Comparison of ENCODE assay signal across 8 cellular contexts in the genomic region with DNA sequence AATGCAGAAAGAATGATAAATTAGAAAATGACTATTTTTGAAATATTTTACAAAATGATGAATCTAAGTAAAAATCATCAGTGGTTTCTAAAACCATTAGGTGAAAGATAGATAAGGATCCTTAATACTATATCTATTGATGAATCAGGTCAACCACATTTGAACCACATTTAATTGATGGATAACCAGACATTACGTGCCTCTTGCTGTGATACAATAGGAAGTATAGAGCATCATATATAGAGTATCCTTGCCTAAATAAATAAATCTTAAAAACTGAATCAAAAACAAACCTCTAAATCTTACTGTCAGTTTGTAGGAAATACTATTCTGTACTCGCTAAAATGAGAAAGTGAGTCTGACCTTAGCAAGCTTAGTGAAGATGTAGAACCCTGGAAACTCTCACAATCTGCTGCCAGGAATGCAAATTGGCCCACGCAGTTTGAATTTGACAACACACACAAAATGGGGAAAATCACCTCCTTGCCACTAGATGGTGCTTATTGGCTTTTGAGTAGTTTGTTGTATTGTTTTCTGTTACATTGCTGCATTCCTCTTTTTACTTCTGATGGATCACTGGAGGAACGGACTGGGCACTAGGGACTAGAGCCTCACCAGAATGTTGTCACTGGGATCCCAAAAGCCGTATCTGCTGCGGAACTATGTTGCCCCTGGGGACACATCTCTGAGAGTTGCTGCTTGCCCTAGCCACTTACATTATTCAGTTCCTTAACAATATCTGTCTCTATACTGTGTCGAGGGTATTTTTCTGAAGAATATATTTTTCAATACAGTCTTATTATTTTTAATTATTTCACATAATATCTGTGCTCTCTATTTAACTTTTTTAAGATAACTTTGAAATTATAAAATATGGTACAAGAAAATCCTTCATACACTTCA. TPM values are rescaled to one million over a fixed set of nuclear protein-coding genes. Genes with fewer than 3 reads are reported as not detected.
A peak's percentile ranks its signal among the peaks of the same experiment; 100 is the strongest.
DNase-seq lines count a peak whose midpoint lies in the region; ATAC-seq lines count a peak whose summit lies in the region.

No MANE protein-coding gene starts in this region.

- no peaks in the 10 kb centered on the region for H3K27me3 Mint-ChIP-seq in activated T-cell treated with anti-CD3 and anti-CD28 coated beads, Interleukin-2, amount 50 U/mL, for 72 hours (ENCODE audit: low read depth)

- intact Hi-C loops in posterior cingulate gyrus (cut with DNase I): no loop called here

- no peak overlapping the region for H3K4me3 Mint-ChIP-seq in activated T-cell treated with anti-CD3 and anti-CD28 coated beads, Interleukin-2, amount 50 U/mL, for 72 hours

- no peak overlapping the region for H3K27ac Mint-ChIP-seq in activated T-cell treated with anti-CD3 and anti-CD28 coated beads, Interleukin-2, amount 50 U/mL, for 72 hours

- ATAC-seq in GM18907 (IDR thresholded peaks at IDR 0.05; ENCODE audit: unreplicated experiment) (peak; percentile 91), HG03175 (IDR thresholded peaks at IDR 0.05; ENCODE audit: unreplicated experiment) (peak; percentile 83)
- ATAC-seq in activated T-cell treated with anti-CD3 and anti-CD28 coated beads, Interleukin-2, amount 50 U/mL, for 72 hours (replicated peaks in 1 of 2): peak; percentile 55 to 64

- no peaks in the 10 kb centered on the region for H3K9me3 Mint-ChIP-seq in activated T-cell treated with anti-CD3 and anti-CD28 coated beads, Interleukin-2, amount 50 U/mL, for 72 hours

- no peaks in the 10 kb centered on the region for H3K4me1 Mint-ChIP-seq in activated T-cell treated with anti-CD3 and anti-CD28 coated beads, Interleukin-2, amount 50 U/mL, for 72 hours (ENCODE audit: low read depth)

- DNase-seq in DMS53 (lab: John Stamatoyannopoulos, UW) (peak; percentile 86), NCI-H460 (ENCODE audit: extremely low read depth, low read depth) (peak; percentile 54), iPS-NIHi11 (ENCODE audit: low spot score) (peak; percentile 70), stromal cell of bone marrow (ENCODE audit: low read depth) (peak; percentile 57), posterior cingulate gyrus (no peak)
- peak; percentile 12 to 28 for DNase-seq in activated T-cell treated with anti-CD3 and anti-CD28 coated beads, Interleukin-2, amount 50 U/mL, for 72 hours

- peaks cover 0 to 3% of the 10 kb centered on the region in 2 donors for H3K36me3 Mint-ChIP-seq in activated T-cell treated with anti-CD3 and anti-CD28 coated beads, Interleukin-2, amount 50 U/mL, for 72 hours (ENCODE audit: insufficient read depth in 2 of 2)

RNA-seq across cellular contexts. Expression of a gene that starts 25.4 kb away (rescaled TPM):
- total RNA-seq in NCI-H460 (2014; rRNA removed; shearing (Covaris generic)): 33.2 and 35.8 TPM in 2 replicates
- polyA plus RNA-seq in NCI-H460 (2014; cell fraction: nucleus; rRNA removed): 5.0 and 7.1 TPM in 2 replicates
- 10 to 100 TPM; 43.4 to 58.0 TPM for total RNA-seq in activated T-cell treated with anti-CD3 and anti-CD28 coated beads, Interleukin-2, amount 50 U/mL, for 72 hours

RNA-seq across cellular contexts. Expression of a gene that starts 46.3 kb away (rescaled TPM):
- 2.7 and 2.9 TPM in 2 replicates for total RNA-seq in NCI-H460 (2014; rRNA removed; shearing (Covaris generic))
- polyA plus RNA-seq in NCI-H460 (2014; cell fraction: nucleus; rRNA removed): 3.1 and 4.1 TPM in 2 replicates
- 1 to 10 TPM; 2.2 to 4.6 TPM for total RNA-seq in activated T-cell treated with anti-CD3 and anti-CD28 coated beads, Interleukin-2, amount 50 U/mL, for 72 hours

Comparison
In these comparisons a context has a peak if more than half of its experiments do, and no peak if none do; other contexts are left out.
1. DNase-seq: peak in DMS53 (single experiment), NCI-H460 (single experiment), activated T-cell treated with anti-CD3 and anti-CD28 coated beads, Interleukin-2, amount 50 U/mL, for 72 hours (2 of 2), iPS-NIHi11 (single experiment) and stromal cell of bone marrow (single experiment); none in posterior cingulate gyrus (0 of 10).
2. Peak in every context shown above with its lines, with median percentiles within 50 percentile points of each other: ATAC-seq.